Comparison of ENCODE assay signal across 8 cellular contexts in genomic region chr17:58323420-58324408, GRCh38. TPM values are rescaled to one million over a fixed set of nuclear protein-coding genes. Genes with fewer than 3 reads are reported as not detected.
DNase-seq lines count a peak whose midpoint lies in the region; ATAC-seq, FAIRE-seq and TF ChIP-seq lines count a peak whose summit lies in the region.

No MANE protein-coding gene starts in this region.

- no peak overlapping the region for H3K27ac ChIP-seq in HUES48 (ENCODE audit: low read depth, low read length)
- H3K27ac ChIP-seq in astrocyte (ENCODE audit: low read depth, low read length): no peak overlapping the region

- FAIRE-seq in astrocyte (lab: Jason Lieb, UNC): no peak
- no peak for FAIRE-seq in RCC 7860 (lab: Jason Lieb, UNC)

- H4K20me1 ChIP-seq in astrocyte (ENCODE audit: insufficient read depth, low read length): no peaks in the 10 kb centered on the region

- H3K9me3 ChIP-seq in HUES48 (ENCODE audit: control insufficient read depth, insufficient read depth, low read length) (no peaks in the 10 kb centered on the region), astrocyte (ENCODE audit: insufficient read depth, low read depth, low read length) (no peaks in the 10 kb centered on the region)

- peaks cover 3% of the 10 kb centered on the region for H3K4me1 Mint-ChIP-seq in astrocyte (ENCODE audit: low read depth, unreplicated experiment)
- H3K4me1 Mint-ChIP-seq in stimulated activated naive B cell treated with anti-CD40 and anti-IgM and Interleukin-4, amounts not matched to agents 10 μg/mL and 1 μg/mL and 100 μg/mL, for 72 hours: peaks cover 34 to 39% of the 10 kb centered on the region in 2 donors
- peaks cover 38 to 41% of the 10 kb centered on the region in 2 donors for H3K4me1 Mint-ChIP-seq in effector memory CD8-positive, alpha-beta T cell (ENCODE audit: low read depth in 2 of 2)

- no peaks in the 10 kb centered on the region for H3K36me3 ChIP-seq in HUES48 (ENCODE audit: control insufficient read depth, insufficient read depth, low read length)
- no peaks in the 10 kb centered on the region for H3K36me3 ChIP-seq in astrocyte (ENCODE audit: insufficient read depth, low read length)
- no peaks in the 10 kb centered on the region for H3K36me3 ChIP-seq in kidney epithelial cell (ENCODE audit: control insufficient read depth, insufficient read depth, low read length)

- no peak for ATAC-seq in stimulated activated naive B cell treated with anti-CD40 and anti-IgM and Interleukin-4, amounts not matched to agents 10 μg/mL and 1 μg/mL and 100 μg/mL, for 72 hours (replicated peaks)
- no peak for ATAC-seq in effector memory CD8-positive, alpha-beta T cell (replicated peaks)

- DNase-seq in astrocyte (ENCODE audit: low read depth) (no peak), kidney epithelial cell (ENCODE audit: low read depth) (no peak), UCSD-AML1 (lab: John Stamatoyannopoulos, UW; ENCODE audit: unreplicated experiment) (no peak), NCI-H1105 (lab: John Stamatoyannopoulos, UW) (no peak), RCC 7860 (ENCODE audit: low spot score) (no peak)
- DNase-seq in stimulated activated naive B cell treated with anti-CD40 and anti-IgM and Interleukin-4, amounts not matched to agents 10 μg/mL and 1 μg/mL and 100 μg/mL, for 72 hours: no peak
- DNase-seq in effector memory CD8-positive, alpha-beta T cell: no peak

- no peaks in the 10 kb centered on the region for H3K79me2 ChIP-seq in astrocyte (ENCODE audit: insufficient read depth, low read length)

- H3K36me3 Mint-ChIP-seq in astrocyte (ENCODE audit: low read depth, unreplicated experiment): peaks cover 3% of the 10 kb centered on the region
- peaks cover 9 to 19% of the 10 kb centered on the region in 2 donors for H3K36me3 Mint-ChIP-seq in stimulated activated naive B cell treated with anti-CD40 and anti-IgM and Interleukin-4, amounts not matched to agents 10 μg/mL and 1 μg/mL and 100 μg/mL, for 72 hours
- H3K36me3 Mint-ChIP-seq in effector memory CD8-positive, alpha-beta T cell (ENCODE audit: insufficient read depth): peaks cover 33% of the 10 kb centered on the region

- no peak overlapping the region for H3K4me3 Mint-ChIP-seq in astrocyte (ENCODE audit: unreplicated experiment)
- H3K4me3 Mint-ChIP-seq in stimulated activated naive B cell treated with anti-CD40 and anti-IgM and Interleukin-4, amounts not matched to agents 10 μg/mL and 1 μg/mL and 100 μg/mL, for 72 hours: no peak overlapping the region
- no peak overlapping the region for H3K4me3 Mint-ChIP-seq in effector memory CD8-positive, alpha-beta T cell

- peaks cover 27% of the 10 kb centered on the region for H3K27me3 ChIP-seq in HUES48 (ENCODE audit: control insufficient read depth, insufficient read depth, low read length)
- H3K27me3 ChIP-seq in astrocyte (ENCODE audit: insufficient read depth, low read length): peaks cover 16% of the 10 kb centered on the region
- peaks cover 33% of the 10 kb centered on the region for H3K27me3 ChIP-seq in kidney epithelial cell (ENCODE audit: control insufficient read depth, insufficient read depth, low read length)

- TF ChIP-seq CTCF in astrocyte (IDR thresholded peaks at IDR 0.05; ENCODE audit: insufficient read depth, low read depth, low read length) (no peak), kidney epithelial cell (IDR thresholded peaks at IDR 0.05; ENCODE audit: insufficient read depth, low read length, poor library complexity, severe bottlenecking) (no peak)

- peak overlapping the region; percentile 87 for H3K4me2 ChIP-seq in astrocyte (ENCODE audit: low read length)

- H3K4me3 ChIP-seq in HUES48 (ENCODE audit: low read depth, low read length): peak overlapping the region; percentile 77
- peak overlapping the region; percentile 17 for H3K4me3 ChIP-seq in astrocyte (ENCODE audit: insufficient read depth, low read depth, low read length)
- H3K4me3 ChIP-seq in kidney epithelial cell (ENCODE audit: low read depth, low read length): peak overlapping the region; percentile 59

- H3K9ac ChIP-seq in HUES48 (ENCODE audit: low read depth, low read length): peak overlapping the region; percentile 57; the same call in 1 of the 2 replicates
- H3K9ac ChIP-seq in astrocyte (ENCODE audit: low read length): peak overlapping the region; percentile 31

- peak overlapping the region; percentile 63 for H2AFZ ChIP-seq in astrocyte (ENCODE audit: low read depth, low read length)

- no peak overlapping the region for H3K27ac Mint-ChIP-seq in astrocyte (ENCODE audit: unreplicated experiment)
- peak overlapping the region; percentile 57 for H3K27ac Mint-ChIP-seq in stimulated activated naive B cell treated with anti-CD40 and anti-IgM and Interleukin-4, amounts not matched to agents 10 μg/mL and 1 μg/mL and 100 μg/mL, for 72 hours
- peak overlapping the region in 1 of 2 donors; percentile 62 for H3K27ac Mint-ChIP-seq in effector memory CD8-positive, alpha-beta T cell

- H3K27me3 Mint-ChIP-seq in astrocyte (ENCODE audit: low read depth, unreplicated experiment): peaks cover 45% of the 10 kb centered on the region
- H3K27me3 Mint-ChIP-seq in stimulated activated naive B cell treated with anti-CD40 and anti-IgM and Interleukin-4, amounts not matched to agents 10 μg/mL and 1 μg/mL and 100 μg/mL, for 72 hours: peaks cover 0 to 20% of the 10 kb centered on the region in 2 donors
- H3K27me3 Mint-ChIP-seq in effector memory CD8-positive, alpha-beta T cell: no peaks in the 10 kb centered on the region

- H3K4me1 ChIP-seq in HUES48 (ENCODE audit: control insufficient read depth, insufficient read depth, low read length): peaks cover 16% of the 10 kb centered on the region
- peaks cover 14% of the 10 kb centered on the region for H3K4me1 ChIP-seq in astrocyte (ENCODE audit: insufficient read depth, low read length)

- no peaks in the 10 kb centered on the region for H3K9me3 Mint-ChIP-seq in astrocyte (ENCODE audit: unreplicated experiment)
- H3K9me3 Mint-ChIP-seq in stimulated activated naive B cell treated with anti-CD40 and anti-IgM and Interleukin-4, amounts not matched to agents 10 μg/mL and 1 μg/mL and 100 μg/mL, for 72 hours: no peaks in the 10 kb centered on the region
- H3K9me3 Mint-ChIP-seq in effector memory CD8-positive, alpha-beta T cell: no peaks in the 10 kb centered on the region

RNA-seq across cellular contexts. Expression of gene TSPOAP1, which starts 4.9 kb away (rescaled TPM):
- total RNA-seq in astrocyte (0.60 and 0.79 TPM in 2 replicates), kidney epithelial cell (9.4 and 13.5 TPM in 2 replicates)

RNA-seq across cellular contexts. Expression of gene SUPT4H1, which starts 28.3 kb away (rescaled TPM):
- 97.1 and 108 TPM in 2 replicates for total RNA-seq in astrocyte
- 41.8 and 52.0 TPM in 2 replicates for total RNA-seq in kidney epithelial cell

RNA-seq across cellular contexts. Expression of gene MPO, which starts 43.0 kb away (rescaled TPM):
- total RNA-seq in astrocyte (not detected in 2 replicates), kidney epithelial cell (0.08 and 0.48 TPM in 2 replicates)

Comparison
In these comparisons a context has a peak if more than half of its experiments do, and no peak if none do; other contexts are left out.
1. H3K4me3 ChIP-seq: peak in every context shown above with its lines; median percentile 77 in HUES48; 59 in kidney epithelial cell; 17 in astrocyte.